1 cellular context compared by ENCODE assay signal in genomic region chr20:4084721-4085120, GRCh38.
TF ChIP-seq lines count a peak whose summit lies in the region.

No MANE protein-coding gene starts in this region.

TF ChIP-seq in HCT116, 20 proteins besides CTCF, POLR2A, EP300 and RAD21 (continued from another document):
- TF ChIP-seq ZBTB33 (IDR thresholded peaks at IDR 0.05; ENCODE audit: extremely low read depth, insufficient replicate concordance, low read length) (no peak), EZH2phosphoT487 (IDR thresholded peaks at IDR 0.05; ENCODE audit: borderline replicate concordance) (no peak), SRF (IDR thresholded peaks at IDR 0.05; ENCODE audit: low read depth) (no peak), EGR1 (IDR thresholded peaks at IDR 0.05; ENCODE audit: low read depth) (no peak)
